In genomic region chr4:7957113-7957656, GRCh38 we compare ENCODE assay signal across 2 cellular contexts.
TF ChIP-seq lines count a peak whose summit lies in the region.

No MANE protein-coding gene starts in this region.

TF ChIP-seq in A549, 52 proteins besides CTCF, POLR2A, EP300 and RAD21:
- TF ChIP-seq SREBF2 (IDR thresholded peaks at IDR 0.05): no peak
- no peak for TF ChIP-seq HES2 (IDR thresholded peaks at IDR 0.05)
- no peak for TF ChIP-seq CBX2 (IDR thresholded peaks at IDR 0.05; ENCODE audit: borderline replicate concordance, low read depth)
- no peak for TF ChIP-seq RCOR1 (IDR thresholded peaks at IDR 0.05; ENCODE audit: low read depth, low read length)
TF ChIP-seq in A549: peak in this region for 0.

TF ChIP-seq in H1, 55 proteins besides CTCF, POLR2A, EP300 and RAD21:
- TF ChIP-seq TEAD4 (IDR thresholded peaks at IDR 0.05; ENCODE audit: low read depth, low read length): peak; percentile 45; the same call in 1 of the 2 replicates
- no peak for TF ChIP-seq EGR1 (IDR thresholded peaks at IDR 0.05; ENCODE audit: borderline replicate concordance, low read depth, low read length)
